In genomic region chr21:33403128-33403785, GRCh38 we compare ENCODE assay signal across 8 cellular contexts. TPM values are rescaled to one million over a fixed set of nuclear protein-coding genes. Genes with fewer than 3 reads are reported as not detected.
DNase-seq lines count a peak whose midpoint lies in the region; ATAC-seq, FAIRE-seq and TF ChIP-seq lines count a peak whose summit lies in the region.

Gene IFNGR2 (plus strand): TSS chr21:33403413. CDS start chr21:33403544, 131 bp downstream.

- peak within 1 kb of the TSS; percentile 68 for H3K27ac Mint-ChIP-seq in T-helper 2 cell treated with Interferon-gamma antibody and Interleukin-4, amounts not matched to agents 5 μg/mL and 100 μg/mL, for 36 hours

- H3K4me1 ChIP-seq in keratinocyte (ENCODE audit: control insufficient read depth, extremely low read depth, insufficient read depth, low read length), result peaks cover 26% of the 10 kb centered on the region

- H3K27me3 ChIP-seq in GM06990 (replicated peaks; ENCODE audit: control insufficient read depth, insufficient read depth, low read length) (no peaks in the 10 kb centered on the region), keratinocyte (ENCODE audit: control insufficient read depth, extremely low read depth, insufficient read depth, low read length) (no peaks in the 10 kb centered on the region)

- ATAC-seq in HG02970 (IDR thresholded peaks at IDR 0.05; ENCODE audit: low FRiP score, unreplicated experiment), result peak; percentile 51

- H4K20me1 ChIP-seq in keratinocyte (ENCODE audit: control insufficient read depth, extremely low read depth, insufficient read depth, low read length), result no peaks in the 10 kb centered on the region

- H3K36me3 ChIP-seq in GM06990 (ENCODE audit: control insufficient read depth, insufficient read depth, low read length), result no peaks in the 10 kb centered on the region; the same call in none of the 2 replicates
- H3K36me3 ChIP-seq in keratinocyte (ENCODE audit: control insufficient read depth in 2 of 2, extremely low read depth in 1 of 2, insufficient read depth in 2 of 2, low read length in 2 of 2), result peaks cover 0 to 8% of the 10 kb centered on the region in 2 experiments

- peaks cover 35% of the 10 kb centered on the region for H3K4me1 Mint-ChIP-seq in T-helper 2 cell treated with Interferon-gamma antibody and Interleukin-4, amounts not matched to agents 5 μg/mL and 100 μg/mL, for 36 hours (ENCODE audit: low read depth)

- FAIRE-seq in keratinocyte (lab: Jason Lieb, UNC), result no peak

- H3K9me3 Mint-ChIP-seq in T-helper 2 cell treated with Interferon-gamma antibody and Interleukin-4, amounts not matched to agents 5 μg/mL and 100 μg/mL, for 36 hours, result no peaks in the 10 kb centered on the region

- peak within 1 kb of the TSS; percentile 92 for H3K4me2 ChIP-seq in keratinocyte (ENCODE audit: control insufficient read depth, extremely low read depth, insufficient read depth, low read depth, low read length)

- H3K36me3 Mint-ChIP-seq in T-helper 2 cell treated with Interferon-gamma antibody and Interleukin-4, amounts not matched to agents 5 μg/mL and 100 μg/mL, for 36 hours (ENCODE audit: low read depth), result peaks cover 6% of the 10 kb centered on the region

- no peaks in the 10 kb centered on the region for H3K9me3 ChIP-seq in keratinocyte (ENCODE audit: control insufficient read depth, low read depth, low read length)

- peaks cover 2% of the 10 kb centered on the region for H3K9me1 ChIP-seq in keratinocyte (ENCODE audit: control insufficient read depth, extremely low read depth, insufficient read depth, low read length)

- peak within 1 kb of the TSS; percentile 90 for H3K4me3 ChIP-seq in GM06990 (replicated peaks; ENCODE audit: low read depth, low read length)
- peak within 1 kb of the TSS; percentile 76 to 86 (median 84) for H3K4me3 ChIP-seq in keratinocyte (ENCODE audit: control insufficient read depth in 2 of 3, extremely low read depth in 1 of 3, insufficient read depth in 2 of 3, low read depth in 1 of 3, low read length in 3 of 3)

- peak within 1 kb of the TSS; percentile 90 for H3K4me3 Mint-ChIP-seq in T-helper 2 cell treated with Interferon-gamma antibody and Interleukin-4, amounts not matched to agents 5 μg/mL and 100 μg/mL, for 36 hours

- H3K27me3 Mint-ChIP-seq in T-helper 2 cell treated with Interferon-gamma antibody and Interleukin-4, amounts not matched to agents 5 μg/mL and 100 μg/mL, for 36 hours (ENCODE audit: low read depth), result peaks cover 8% of the 10 kb centered on the region

- peak within 1 kb of the TSS; percentile 90 for H3K27ac ChIP-seq in keratinocyte (ENCODE audit: control insufficient read depth, insufficient read depth, low read length)

- DNase-seq in GM06990 (ENCODE audit: extremely low read depth, insufficient read length) (peak; percentile 70), keratinocyte (ENCODE audit: low read depth, low spot score) (no peak), SKM-1 (lab: John Stamatoyannopoulos, UW; ENCODE audit: unreplicated experiment) (no peak), NCI-H187 treated with DMSO at 0.1 percent for 48 hours (lab: John Stamatoyannopoulos, UW) (no peak)
- DNase-seq in T-helper 2 cell treated with Interferon-gamma antibody and Interleukin-4, amounts not matched to agents 5 μg/mL and 100 μg/mL, for 36 hours (ENCODE audit: low spot score), result peak; percentile 38
- peak; percentile 33 for DNase-seq in central memory CD4-positive, alpha-beta T cell
- peak; percentile 11 for DNase-seq in stimulated activated CD4-positive, alpha-beta T cell treated with anti-CD3 and anti-CD28 coated beads, Interleukin-1b, Interleukin-23, amount 100 ng/mL, for 48 hours

- TF ChIP-seq CTCF in GM06990 (IDR thresholded peaks at IDR 0.05; ENCODE audit: insufficient read depth, low read length, poor library complexity, severe bottlenecking), result no peak
- TF ChIP-seq CTCF in keratinocyte (optimal IDR thresholded peaks at IDR 0.05 in 1 of 3, IDR thresholded peaks at IDR 0.05 in 1 of 3, conservative IDR thresholded peaks at IDR 0.05 in 1 of 3; ENCODE audit: extremely low read depth in 1 of 3, insufficient read depth in 2 of 3, low read length in 3 of 3), result no peak

- H3K79me2 ChIP-seq in keratinocyte (ENCODE audit: control insufficient read depth, insufficient read depth, low read length), result peaks cover 48% of the 10 kb centered on the region

- peak within 1 kb of the TSS; percentile 11 for H2AFZ ChIP-seq in keratinocyte (ENCODE audit: control insufficient read depth, low read length)

- peak within 1 kb of the TSS; percentile 98 for H3K9ac ChIP-seq in keratinocyte (ENCODE audit: control insufficient read depth, extremely low read depth, insufficient read depth, low read length)

- dilution Hi-C loops in keratinocyte (cut with MboI; ENCODE audit: extremely low pct_ligation_motif_present, low sequenced_read_pairs), result no loop called here

RNA-seq across cellular contexts. Expression of gene IFNGR2, which starts in this region (rescaled TPM):
- 89.5 to 102 TPM (median 94.3 TPM) in 3 replicates for polyA plus RNA-seq in keratinocyte
- 46.2 TPM for polyA plus RNA-seq in keratinocyte (2011; ENCODE audit: low read depth)
- polyA plus RNA-seq in keratinocyte (2011; cell fraction: cytosol; rRNA removed), result 74.7 and 115 TPM in 2 replicates
- 47.4 and 54.2 TPM in 2 replicates for polyA plus RNA-seq in keratinocyte (2011; cell fraction: nucleus; rRNA removed)
- 53.2 and 71.8 TPM in 2 replicates for polyA plus RNA-seq in keratinocyte (2012; ENCODE audit: low replicate concordance)
- polyA minus RNA-seq in keratinocyte, result 73.7 to 112 TPM (median 83.4 TPM) in 3 replicates
- 72.5 TPM for polyA minus RNA-seq in keratinocyte (2011; cell fraction: cytosol; rRNA and poly(A)+ RNA removed)
- 18.8 and 33.4 TPM in 2 replicates for polyA minus RNA-seq in keratinocyte (2011; cell fraction: nucleus; rRNA and poly(A)+ RNA removed)

Comparison
In these comparisons a context has a peak if more than half of its experiments do, and no peak if none do; other contexts are left out.
1. DNase-seq: peak in GM06990 (single experiment), T-helper 2 cell treated with Interferon-gamma antibody and Interleukin-4, amounts not matched to agents 5 μg/mL and 100 μg/mL, for 36 hours (single experiment), central memory CD4-positive, alpha-beta T cell (single experiment) and stimulated activated CD4-positive, alpha-beta T cell treated with anti-CD3 and anti-CD28 coated beads, Interleukin-1b, Interleukin-23, amount 100 ng/mL, for 48 hours (single experiment); none in keratinocyte (single experiment), SKM-1 (single experiment) and NCI-H187 treated with DMSO at 0.1 percent for 48 hours (single experiment).